14 cellular contexts compared by ENCODE assay signal in genomic region chr11:106208795-106209194, GRCh38.
"Had no signal": no experiment of that assay in that cellular context is flagged by ENCODE, and none has a peak within 500 bp of the region (broad histone marks: within the 10 kb centered on the region; RNA-seq: fewer than 3 reads in every experiment).

No MANE protein-coding gene starts in this region.

- H3K4me3 ChIP-seq: gastroesophageal sphincter, vagina had no signal

- H3K4me3 Mint-ChIP-seq: dendritic cell treated with granulocyte-macrophage colony-stimulating factor and Interleukin-4, amounts not matched to agents 40 ng/mL and 50 ng/mL, for 4 days; effector memory CD8-positive, alpha-beta T cell; natural killer cell treated with Interleukin-12 subunit alpha and Interleukin-12 subunit beta and Interleukin-15 and Interleukin-18, amount 100 ng/mL, for 72 hours; stimulated activated naive CD8-positive, alpha-beta T cell treated with anti-CD3 and anti-CD28 coated beads, Interleukin-15, amount 100 ng/mL, for 72 hours had no signal

- H3K4me1 Mint-ChIP-seq: stimulated activated naive CD8-positive, alpha-beta T cell treated with anti-CD3 and anti-CD28 coated beads, Interleukin-15, amount 100 ng/mL, for 72 hours had no signal

- H3K36me3 ChIP-seq: brain microvascular endothelial cell, gastroesophageal sphincter, vagina had no signal

- DNase-seq: activated CD4-positive, alpha-beta T cell treated with anti-CD3 and anti-CD28 coated beads, Interleukin-2, amount 50 U/mL, for 4 hours; activated CD4-positive, CD25-positive, alpha-beta regulatory T cell treated with anti-CD3 and anti-CD28 coated beads, Interleukin-2, amount 50 U/mL, for 72 hours; activated effector memory CD4-positive, alpha-beta T cell treated with anti-CD3 and anti-CD28 coated beads, Interleukin-2, amount 50 U/mL, for 16 hours; activated T-cell treated with anti-CD3 and anti-CD28 coated beads, Interleukin-2, amount 50 U/mL, for 1 hour; amygdala; brain microvascular endothelial cell; effector memory CD8-positive, alpha-beta T cell; stimulated activated CD4-positive, alpha-beta T cell treated with anti-CD3 and anti-CD28 coated beads, Interleukin-4, amount 100 ng/mL, for 4 hours; stimulated activated naive CD8-positive, alpha-beta T cell treated with anti-CD3 and anti-CD28 coated beads, Interleukin-15, amount 100 ng/mL, for 72 hours had no signal

- ATAC-seq: activated naive CD4-positive, alpha-beta T cell treated with anti-CD3 and anti-CD28 coated beads, Interleukin-2, amount 50 U/mL, for 72 hours; effector memory CD8-positive, alpha-beta T cell; gastroesophageal sphincter; natural killer cell treated with Interleukin-12 subunit alpha and Interleukin-12 subunit beta and Interleukin-15 and Interleukin-18, amount 100 ng/mL, for 72 hours; stimulated activated naive CD8-positive, alpha-beta T cell treated with anti-CD3 and anti-CD28 coated beads, Interleukin-15, amount 100 ng/mL, for 72 hours had no signal

- H3K9me3 Mint-ChIP-seq: activated naive CD4-positive, alpha-beta T cell treated with anti-CD3 and anti-CD28 coated beads, Interleukin-2, amount 50 U/mL, for 72 hours; effector memory CD8-positive, alpha-beta T cell; stimulated activated naive CD8-positive, alpha-beta T cell treated with anti-CD3 and anti-CD28 coated beads, Interleukin-15, amount 100 ng/mL, for 72 hours had no signal

- H3K27ac Mint-ChIP-seq: activated naive CD4-positive, alpha-beta T cell treated with anti-CD3 and anti-CD28 coated beads, Interleukin-2, amount 50 U/mL, for 72 hours; dendritic cell treated with granulocyte-macrophage colony-stimulating factor and Interleukin-4, amounts not matched to agents 40 ng/mL and 50 ng/mL, for 4 days; effector memory CD8-positive, alpha-beta T cell; natural killer cell treated with Interleukin-12 subunit alpha and Interleukin-12 subunit beta and Interleukin-15 and Interleukin-18, amount 100 ng/mL, for 72 hours; stimulated activated naive CD8-positive, alpha-beta T cell treated with anti-CD3 and anti-CD28 coated beads, Interleukin-15, amount 100 ng/mL, for 72 hours had no signal

- H3K27me3 Mint-ChIP-seq: dendritic cell treated with granulocyte-macrophage colony-stimulating factor and Interleukin-4, amounts not matched to agents 40 ng/mL and 50 ng/mL, for 4 days; natural killer cell treated with Interleukin-12 subunit alpha and Interleukin-12 subunit beta and Interleukin-15 and Interleukin-18, amount 100 ng/mL, for 72 hours had no signal

- H3K36me3 Mint-ChIP-seq: activated naive CD4-positive, alpha-beta T cell treated with anti-CD3 and anti-CD28 coated beads, Interleukin-2, amount 50 U/mL, for 72 hours; natural killer cell treated with Interleukin-12 subunit alpha and Interleukin-12 subunit beta and Interleukin-15 and Interleukin-18, amount 100 ng/mL, for 72 hours had no signal

- H3K27me3 ChIP-seq: brain microvascular endothelial cell, gastroesophageal sphincter, vagina had no signal
